Comparison of ENCODE assay signal across 8 cellular contexts in the genomic region with DNA sequence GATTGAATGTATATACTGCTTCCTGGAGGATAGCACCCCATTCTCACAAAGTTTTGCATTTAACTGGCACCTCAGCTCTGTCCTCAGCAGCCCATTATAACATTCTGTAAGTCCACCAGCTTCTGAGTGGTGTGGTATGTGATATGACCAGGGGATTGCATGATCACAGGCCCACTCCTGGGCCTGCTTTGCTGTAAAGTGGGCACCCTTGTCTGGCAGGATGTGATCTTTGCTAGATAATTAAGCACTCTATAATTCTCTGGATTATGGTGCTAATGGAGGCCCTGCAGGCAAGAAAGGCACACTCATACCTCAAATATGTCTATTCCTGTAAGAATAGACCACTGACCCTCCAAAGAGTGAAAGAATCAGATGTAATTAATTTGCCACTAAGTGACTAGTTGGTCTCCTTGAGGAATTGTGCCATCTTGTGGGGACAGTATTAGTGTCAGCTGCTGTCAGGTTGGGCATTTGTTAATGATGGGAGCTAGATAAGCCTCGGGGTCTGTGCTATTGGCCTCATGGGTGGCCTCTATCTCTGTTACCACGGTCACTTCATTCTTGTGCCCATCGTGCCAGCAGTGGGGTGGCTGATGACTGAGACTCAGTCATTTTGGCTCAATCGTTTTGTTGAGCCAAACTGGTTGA. TPM values are rescaled to one million over a fixed set of nuclear protein-coding genes. Genes with fewer than 3 reads are reported as not detected.
DNase-seq lines count a peak whose midpoint lies in the region; ATAC-seq, FAIRE-seq and TF ChIP-seq lines count a peak whose summit lies in the region.

No MANE protein-coding gene starts in this region.

- no peak overlapping the region for H2BK120ac ChIP-seq in H9 (ENCODE audit: low read depth, low read length, poor library complexity, severe bottlenecking)

- H2AFZ ChIP-seq in H9 (ENCODE audit: low read length) (no peak overlapping the region), HepG2 (ENCODE audit: low read length) (no peak overlapping the region)

- H3K9me3 ChIP-seq in heart left ventricle (no peaks in the 10 kb centered on the region), H9 (ENCODE audit: control insufficient read depth, low read depth, low read length) (no peaks in the 10 kb centered on the region), HepG2 (ENCODE audit: low read length) (no peaks in the 10 kb centered on the region)

- no peak overlapping the region for H2BK5ac ChIP-seq in H9 (ENCODE audit: insufficient read length, low read length)

- H3K23ac ChIP-seq in H9 (ENCODE audit: insufficient read length, low read depth, low read length), result no peak overlapping the region

- TF ChIP-seq RAD21 in HepG2 (CRISPR knock-in tag; IDR thresholded peaks at IDR 0.05), result peak; percentile 45

- H3K36me3 ChIP-seq in heart left ventricle (no peaks in the 10 kb centered on the region), HepG2 (replicated peaks in 1 of 2; ENCODE audit: control insufficient read depth in 1 of 2, insufficient read depth in 2 of 2, low read length in 2 of 2) (no peaks in the 10 kb centered on the region; a peak in 2 of 5 replicates)

- POLR2A ChIA-PET in HepG2 (lab: Yijun Ruan, JAX), result interaction anchor here (0.8 to 1.0 kb wide), 2 partner anchors 11 to 390 kb away, joined by 4 to 5 read pairs; partner anchors contain the start of gene GAR1

- no peak overlapping the region for H4K5ac ChIP-seq in H9 (ENCODE audit: insufficient read length, low read depth, low read length)

- H3K56ac ChIP-seq in H9 (ENCODE audit: insufficient read length, low read depth, low read length), result no peak overlapping the region

- peak in 8 of 12 donors; percentile 17 to 47 (median 36) for TF ChIP-seq CTCF in heart left ventricle (IDR thresholded peaks at IDR 0.05)
- TF ChIP-seq CTCF in H9 (conservative IDR thresholded peaks at IDR 0.05), result peak; percentile 67
- peak; percentile 80 for TF ChIP-seq CTCF in HepG2 (CRISPR knock-in tag; IDR thresholded peaks at IDR 0.05)

- CTCF ChIA-PET in HepG2 (lab: Yijun Ruan, JAX; ENCODE audit: low intra/inter-chr PET ratio, low total read pairs), result interaction anchor here (0.9 kb wide), 1 partner anchor 381 kb away, joined by 3 read pairs; no protein-coding TSS in a partner anchor

- no peak for DNase-seq in heart left ventricle
- DNase-seq in Right ventricle myocardium inferior (ENCODE audit: missing footprints), result no peak
- DNase-seq in H9, result peak; percentile 50
- peak; percentile 4 for DNase-seq in NCI-H1417 treated with DMSO at 0.1 percent for 48 hours (lab: John Stamatoyannopoulos, UW)
- DNase-seq in astrocyte of the hippocampus (ENCODE audit: low read depth, low spot score), result peak; percentile 87
- DNase-seq in HepG2 (ENCODE audit: low spot score), result peak; percentile 57
- no peak for DNase-seq in H54 (ENCODE audit: insufficient read length, low spot score)

- H3K14ac ChIP-seq in H9 (ENCODE audit: insufficient read depth, low read length), result no peak overlapping the region

- no peak overlapping the region for H3K18ac ChIP-seq in H9 (ENCODE audit: insufficient read length, low read depth, low read length)

- FAIRE-seq in HepG2 (lab: Jason Lieb, UNC) (peak; percentile 15), H54 (lab: Jason Lieb, UNC) (no peak)

- H3K9ac ChIP-seq in H9 (ENCODE audit: extremely low read depth, insufficient read length, low read length) (no peak overlapping the region), HepG2 (ENCODE audit: insufficient read depth, low read depth, low read length) (no peak overlapping the region)

- H3K9me3 Mint-ChIP-seq in H9, result no peaks in the 10 kb centered on the region

- H3K4ac ChIP-seq in H9 (ENCODE audit: low read depth, low read length), result no peak overlapping the region

- no peak overlapping the region for H2BK12ac ChIP-seq in H9 (ENCODE audit: insufficient read length, low read depth, low read length)

- no peak overlapping the region for H2BK20ac ChIP-seq in H9 (ENCODE audit: low read depth, low read length, poor library complexity, severe bottlenecking)

- no peak overlapping the region for H3K4me3 ChIP-seq in heart left ventricle
- no peak overlapping the region for H3K4me3 ChIP-seq in HepG2 (replicated peaks in 1 of 3; ENCODE audit: insufficient read depth in 1 of 3, low read depth in 2 of 3, low read length in 3 of 3)

- no peak for TF ChIP-seq POLR2A in heart left ventricle (IDR thresholded peaks at IDR 0.05)
- no peak for TF ChIP-seq POLR2A in HepG2 (IDR thresholded peaks at IDR 0.05; ENCODE audit: insufficient read depth in 1 of 2, low read depth in 2 of 2, low read length in 2 of 2)
- TF ChIP-seq POLR2A in H54 (IDR thresholded peaks at IDR 0.05; ENCODE audit: low read depth, low read length), result no peak

- H2BK15ac ChIP-seq in H9 (ENCODE audit: low read depth, low read length), result no peak overlapping the region

- no peaks in the 10 kb centered on the region for H3K36me3 Mint-ChIP-seq in H9 (ENCODE audit: insufficient read depth in 1 of 3, low read depth in 3 of 3)

- ATAC-seq in heart left ventricle, result peak in 1 of 4 donors; percentile 61
- no peak for ATAC-seq in Right ventricle myocardium inferior
- ATAC-seq in HepG2, result peak; percentile 79
- ATAC-seq in HG03196 (IDR thresholded peaks at IDR 0.05; ENCODE audit: unreplicated experiment), result no peak

- H4K91ac ChIP-seq in H9 (ENCODE audit: insufficient read length, low read depth, low read length), result no peak overlapping the region

- no peak overlapping the region for H2AK5ac ChIP-seq in H9 (ENCODE audit: insufficient read length, low read length)

- peaks cover 0 to 7% (median 0%) of the 10 kb centered on the region in 12 donors for H3K4me1 ChIP-seq in heart left ventricle
- H3K4me1 ChIP-seq in H9 (ENCODE audit: insufficient read depth, low read length), result no peaks in the 10 kb centered on the region
- H3K4me1 ChIP-seq in HepG2 (ENCODE audit: insufficient read depth, low read length), result peaks cover 55% of the 10 kb centered on the region

- no peaks in the 10 kb centered on the region for H3K79me1 ChIP-seq in H9 (ENCODE audit: insufficient read depth, low read depth, low read length, poor library complexity, severe bottlenecking)

- H3K27ac Mint-ChIP-seq in H9, result no peak overlapping the region

- 24 to 28% (median 28%) methylated on average over 4 of the region's 4 CpGs for WGBS in heart left ventricle, 4 donors
- WGBS in H9 (ENCODE audit: extremely low coverage, insufficient read length, low lambda C conversion rate), result no CpG with 5 or more reads among the region's 4 CpGs
- WGBS in HepG2 (ENCODE audit: low lambda C conversion rate), result 9% methylated on average over 4 of the region's 4 CpGs

- no peak for TF ChIP-seq EP300 in HepG2 (IDR thresholded peaks at IDR 0.05; ENCODE audit: low read depth in 2 of 2, low read length in 2 of 2)
- no peak for TF ChIP-seq EP300 in HepG2 (CRISPR knock-in tag; IDR thresholded peaks at IDR 0.05; ENCODE audit: borderline replicate concordance)

- no peak overlapping the region for H3K4me2 ChIP-seq in H9 (ENCODE audit: insufficient read depth, insufficient read length, low read length)
- no peak overlapping the region for H3K4me2 ChIP-seq in HepG2 (ENCODE audit: low read depth, low read length)

- no TSS peak for BruUV-seq in HepG2 (replicated peaks; lab: Mats Ljungman, UMichigan)

- intact Hi-C loops in heart left ventricle (cut with DNase I), result loop anchor here in 3 of 10 donors (1.0 to 10.0 kb wide), 3 partner anchors 69 to 382 kb away; partner anchors contain the start of genes CASP6 (in 1 of the 3) and PLA2G12A (in 1 of the 3)
- intact Hi-C loops in Right ventricle myocardium inferior (cut with DNase I), result loop anchor here (5.0 kb wide), 1 partner anchor 382 kb away; no protein-coding TSS in a partner anchor
- intact Hi-C loops in HepG2 (cut with micrococcal nuclease; ENCODE audit: unreplicated experiment), result loop anchor here (1.0 to 10.0 kb wide), 5 partner anchors 42 to 372 kb away; partner anchors contain the start of genes CASP6, MCUB and SEC24B

- H3K27me3 Mint-ChIP-seq in H9 (ENCODE audit: low read depth), result no peaks in the 10 kb centered on the region

- H3K23me2 ChIP-seq in H9 (ENCODE audit: insufficient read length, low read depth, low read length, poor library complexity, severe bottlenecking), result no peaks in the 10 kb centered on the region

- H3T11ph ChIP-seq in H9 (ENCODE audit: low read length), result no peak overlapping the region

- no peak overlapping the region for H3K27ac ChIP-seq in heart left ventricle
- no peak overlapping the region for H3K27ac ChIP-seq in H9 (ENCODE audit: insufficient read length, low read depth, low read length)
- H3K27ac ChIP-seq in HepG2 (ENCODE audit: extremely low read length, insufficient read depth, low read length), result no peak overlapping the region

- H3K4me3 Mint-ChIP-seq in H9, result no peak overlapping the region

- H3K4me1 Mint-ChIP-seq in H9, result no peaks in the 10 kb centered on the region

- no peak overlapping the region for H4K8ac ChIP-seq in H9 (replicated peaks; ENCODE audit: insufficient read length, low read depth, low read length)

- in situ Hi-C loops in HepG2 (cut with HindIII; ENCODE audit: extremely low pct_ligation_motif_present, low pct_unique_long_range_greater_than_20kb), result loop anchor here (5.0 to 25.0 kb wide), 2 partner anchors 242 to 372 kb away; partner anchors contain the start of genes MCUB and SEC24B

- H3K79me2 ChIP-seq in H9 (ENCODE audit: insufficient read depth, low read length) (no peaks in the 10 kb centered on the region), HepG2 (ENCODE audit: insufficient read depth, low read length) (peaks cover 25% of the 10 kb centered on the region)

- no peaks in the 10 kb centered on the region for H3K27me3 ChIP-seq in heart left ventricle
- no peaks in the 10 kb centered on the region for H3K27me3 ChIP-seq in H9 (ENCODE audit: insufficient read depth, low read length)
- H3K27me3 ChIP-seq in HepG2 (ENCODE audit: control insufficient read depth in 1 of 2, insufficient read depth in 2 of 2, low read length in 2 of 2), result no peaks in the 10 kb centered on the region

- H4K20me1 ChIP-seq in H9 (ENCODE audit: control insufficient read depth, insufficient read depth, insufficient read length), result no peaks in the 10 kb centered on the region
- no peaks in the 10 kb centered on the region for H4K20me1 ChIP-seq in HepG2 (ENCODE audit: insufficient read depth, low read length)

RNA-seq across cellular contexts. Expression of gene CFI, which starts 2.2 kb away (rescaled TPM):
- total RNA-seq in heart left ventricle, result 10 to 100 TPM in 3 of 9 donors, 1 to 10 TPM in 6; 6.2 to 52.0 (median 9.0) TPM
- polyA plus RNA-seq in heart left ventricle, result 10 to 100 TPM in 1 of 2 donors, 1 to 10 TPM in 1; 6.3 to 11.2 TPM
- 11.5 TPM for total RNA-seq in Right ventricle myocardium inferior
- total RNA-seq in H9 (2021), result not detected in 2 replicates
- total RNA-seq in HepG2 (2016; rRNA removed; fragmentation: Illumina TruSeq; extraction: Trizol), result 152 and 337 TPM in 2 replicates
- 15.8 and 21.4 TPM in 2 replicates for total RNA-seq in HepG2 (2016; cell fraction: cytosol; rRNA removed; fragmentation: Illumina TruSeq; extraction: Trizol; ENCODE audit: low read depth)
- total RNA-seq in HepG2 (2016; cell fraction: insoluble cytoplasmic fraction; rRNA removed; fragmentation: Illumina TruSeq; extraction: Trizol), result 142 and 328 TPM in 2 replicates
- total RNA-seq in HepG2 (2016; cell fraction: membrane; rRNA removed; fragmentation: Illumina TruSeq; extraction: Trizol), result 27.3 and 39.9 TPM in 2 replicates
- 355 and 402 TPM in 2 replicates for total RNA-seq in HepG2 (2016; cell fraction: nucleus; rRNA removed; fragmentation: Illumina TruSeq; extraction: Trizol)
- polyA plus RNA-seq in HepG2 (2011; rRNA removed), result 281 and 284 TPM in 2 replicates
- polyA plus RNA-seq in HepG2 (2011; cell fraction: cytosol; rRNA removed), result 92.5 and 172 TPM in 2 replicates
- 286 and 387 TPM in 2 replicates for polyA plus RNA-seq in HepG2 (2011; cell fraction: nucleus; rRNA removed)
- 210 and 251 TPM in 2 replicates for polyA plus RNA-seq in HepG2 (2012)
- polyA plus RNA-seq in HepG2 (2016; cell fraction: cytosol; fragmentation: Illumina TruSeq; extraction: Trizol; ENCODE audit: low read depth), result 15.3 and 18.6 TPM in 2 replicates
- polyA plus RNA-seq in HepG2 (2016; cell fraction: insoluble cytoplasmic fraction; fragmentation: Illumina TruSeq; extraction: Trizol; ENCODE audit: low read depth), result 118 and 125 TPM in 2 replicates
- polyA plus RNA-seq in HepG2 (2016; cell fraction: membrane; fragmentation: Illumina TruSeq; extraction: Trizol; ENCODE audit: low read depth), result 19.9 and 24.7 TPM in 2 replicates
- polyA plus RNA-seq in HepG2 (2016; cell fraction: nucleus; fragmentation: Illumina TruSeq; extraction: Trizol; ENCODE audit: insufficient read depth, low read depth), result 455 and 463 TPM in 2 replicates
- 0.12 and 62.8 TPM in 2 replicates for polyA minus RNA-seq in HepG2 (2011; rRNA and poly(A)+ RNA removed; ENCODE audit: low replicate concordance)
- 96.0 and 152 TPM in 2 replicates for polyA minus RNA-seq in HepG2 (2011; cell fraction: cytosol; rRNA and poly(A)+ RNA removed)
- polyA minus RNA-seq in HepG2 (2011; cell fraction: nucleus; rRNA and poly(A)+ RNA removed), result 417 and 536 TPM in 2 replicates

RNA-seq across cellular contexts. Expression of gene GAR1, which starts 11.5 kb away (rescaled TPM):
- total RNA-seq in heart left ventricle (10 to 100 TPM in 2 of 9 donors, 1 to 10 TPM in 7; 3.2 to 10.9 (median 8.5) TPM), Right ventricle myocardium inferior (7.5 TPM), H9 (2021) (42.7 and 45.3 TPM in 2 replicates), HepG2 (2016; rRNA removed; fragmentation: Illumina TruSeq; extraction: Trizol) (11.3 and 16.4 TPM in 2 replicates)
- polyA plus RNA-seq in heart left ventricle (10 to 100 TPM; 13.1 to 22.3 TPM), HepG2 (2011; rRNA removed) (8.9 and 11.4 TPM in 2 replicates)
- 1.1 and 2.6 TPM in 2 replicates for total RNA-seq in HepG2 (2016; cell fraction: cytosol; rRNA removed; fragmentation: Illumina TruSeq; extraction: Trizol; ENCODE audit: low read depth)
- total RNA-seq in HepG2 (2016; cell fraction: insoluble cytoplasmic fraction; rRNA removed; fragmentation: Illumina TruSeq; extraction: Trizol), result 11.7 and 14.3 TPM in 2 replicates
- 3.8 and 4.3 TPM in 2 replicates for total RNA-seq in HepG2 (2016; cell fraction: membrane; rRNA removed; fragmentation: Illumina TruSeq; extraction: Trizol)
- 10.3 and 11.5 TPM in 2 replicates for total RNA-seq in HepG2 (2016; cell fraction: nucleus; rRNA removed; fragmentation: Illumina TruSeq; extraction: Trizol)
- 5.9 and 7.5 TPM in 2 replicates for polyA plus RNA-seq in HepG2 (2011; cell fraction: cytosol; rRNA removed)
- polyA plus RNA-seq in HepG2 (2011; cell fraction: nucleus; rRNA removed), result 2.8 and 3.6 TPM in 2 replicates
- 25.3 and 28.4 TPM in 2 replicates for polyA plus RNA-seq in HepG2 (2012)
- polyA plus RNA-seq in HepG2 (2016; cell fraction: cytosol; fragmentation: Illumina TruSeq; extraction: Trizol; ENCODE audit: low read depth), result 6.1 and 6.2 TPM in 2 replicates
- 52.4 and 53.0 TPM in 2 replicates for polyA plus RNA-seq in HepG2 (2016; cell fraction: insoluble cytoplasmic fraction; fragmentation: Illumina TruSeq; extraction: Trizol; ENCODE audit: low read depth)
- 9.3 and 11.2 TPM in 2 replicates for polyA plus RNA-seq in HepG2 (2016; cell fraction: membrane; fragmentation: Illumina TruSeq; extraction: Trizol; ENCODE audit: low read depth)
- polyA plus RNA-seq in HepG2 (2016; cell fraction: nucleus; fragmentation: Illumina TruSeq; extraction: Trizol; ENCODE audit: insufficient read depth, low read depth), result 31.1 and 33.7 TPM in 2 replicates
- 0.24 and 1.1 TPM in 2 replicates for polyA minus RNA-seq in HepG2 (2011; rRNA and poly(A)+ RNA removed; ENCODE audit: low replicate concordance)
- polyA minus RNA-seq in HepG2 (2011; cell fraction: cytosol; rRNA and poly(A)+ RNA removed), result 2.5 and 3.4 TPM in 2 replicates
- 6.3 and 7.1 TPM in 2 replicates for polyA minus RNA-seq in HepG2 (2011; cell fraction: nucleus; rRNA and poly(A)+ RNA removed)

RNA-seq across cellular contexts. Expression of gene RRH, which starts 23.7 kb away (rescaled TPM):
- total RNA-seq in heart left ventricle (under 1 TPM in 1 of 9 donors, not detected in 8; 0.21 TPM), Right ventricle myocardium inferior (not detected), H9 (2021) (0.20 TPM in 1 of 2 replicates, not detected in the other), HepG2 (2016; rRNA removed; fragmentation: Illumina TruSeq; extraction: Trizol) (0.07 and 0.22 TPM in 2 replicates)
- polyA plus RNA-seq in heart left ventricle (under 1 TPM in 1 of 2 donors, not detected in 1; 0.06 TPM), HepG2 (2011; rRNA removed) (0.17 TPM in 1 of 2 replicates, not detected in the other)
- not detected in 2 replicates for total RNA-seq in HepG2 (2016; cell fraction: cytosol; rRNA removed; fragmentation: Illumina TruSeq; extraction: Trizol; ENCODE audit: low read depth)
- total RNA-seq in HepG2 (2016; cell fraction: insoluble cytoplasmic fraction; rRNA removed; fragmentation: Illumina TruSeq; extraction: Trizol), result 0.06 TPM in 1 of 2 replicates, not detected in the other
- total RNA-seq in HepG2 (2016; cell fraction: membrane; rRNA removed; fragmentation: Illumina TruSeq; extraction: Trizol), result 0.10 TPM in 1 of 2 replicates, not detected in the other
- not detected in 2 replicates for total RNA-seq in HepG2 (2016; cell fraction: nucleus; rRNA removed; fragmentation: Illumina TruSeq; extraction: Trizol)
- not detected in 2 replicates for polyA plus RNA-seq in HepG2 (2011; cell fraction: cytosol; rRNA removed)
- 0.21 and 0.26 TPM in 2 replicates for polyA plus RNA-seq in HepG2 (2011; cell fraction: nucleus; rRNA removed)
- polyA plus RNA-seq in HepG2 (2012), result 0.12 TPM in 1 of 2 replicates, not detected in the other
- not detected in 2 replicates for polyA plus RNA-seq in HepG2 (2016; cell fraction: cytosol; fragmentation: Illumina TruSeq; extraction: Trizol; ENCODE audit: low read depth)
- not detected in 2 replicates for polyA plus RNA-seq in HepG2 (2016; cell fraction: insoluble cytoplasmic fraction; fragmentation: Illumina TruSeq; extraction: Trizol; ENCODE audit: low read depth)
- not detected in 2 replicates for polyA plus RNA-seq in HepG2 (2016; cell fraction: membrane; fragmentation: Illumina TruSeq; extraction: Trizol; ENCODE audit: low read depth)
- 0.55 TPM in 1 of 2 replicates, not detected in the other for polyA plus RNA-seq in HepG2 (2016; cell fraction: nucleus; fragmentation: Illumina TruSeq; extraction: Trizol; ENCODE audit: insufficient read depth, low read depth)
- 0.26 TPM in 1 of 2 replicates, not detected in the other for polyA minus RNA-seq in HepG2 (2011; rRNA and poly(A)+ RNA removed; ENCODE audit: low replicate concordance)
- polyA minus RNA-seq in HepG2 (2011; cell fraction: cytosol; rRNA and poly(A)+ RNA removed), result not detected in 2 replicates
- 0.25 and 0.39 TPM in 2 replicates for polyA minus RNA-seq in HepG2 (2011; cell fraction: nucleus; rRNA and poly(A)+ RNA removed)

RNA-seq across cellular contexts. Expression of gene LRIT3, which starts 43.9 kb away (rescaled TPM):
- not detected for total RNA-seq in heart left ventricle
- polyA plus RNA-seq in heart left ventricle, result under 1 TPM in 1 of 2 donors, not detected in 1; 0.08 TPM
- total RNA-seq in Right ventricle myocardium inferior, result not detected
- total RNA-seq in H9 (2021), result 0.07 and 0.09 TPM in 2 replicates
- not detected in 2 replicates for total RNA-seq in HepG2 (2016; rRNA removed; fragmentation: Illumina TruSeq; extraction: Trizol)
- not detected in 2 replicates for total RNA-seq in HepG2 (2016; cell fraction: cytosol; rRNA removed; fragmentation: Illumina TruSeq; extraction: Trizol; ENCODE audit: low read depth)
- not detected in 2 replicates for total RNA-seq in HepG2 (2016; cell fraction: insoluble cytoplasmic fraction; rRNA removed; fragmentation: Illumina TruSeq; extraction: Trizol)
- total RNA-seq in HepG2 (2016; cell fraction: membrane; rRNA removed; fragmentation: Illumina TruSeq; extraction: Trizol), result not detected in 2 replicates
- total RNA-seq in HepG2 (2016; cell fraction: nucleus; rRNA removed; fragmentation: Illumina TruSeq; extraction: Trizol), result 0.09 TPM in 1 of 2 replicates, not detected in the other
- polyA plus RNA-seq in HepG2 (2011; rRNA removed), result 0.03 and 0.04 TPM in 2 replicates
- polyA plus RNA-seq in HepG2 (2011; cell fraction: cytosol; rRNA removed), result not detected in 2 replicates
- 0.10 TPM in 1 of 2 replicates, not detected in the other for polyA plus RNA-seq in HepG2 (2011; cell fraction: nucleus; rRNA removed)
- 0.05 TPM in 1 of 2 replicates, not detected in the other for polyA plus RNA-seq in HepG2 (2012)
- not detected in 2 replicates for polyA plus RNA-seq in HepG2 (2016; cell fraction: cytosol; fragmentation: Illumina TruSeq; extraction: Trizol; ENCODE audit: low read depth)
- polyA plus RNA-seq in HepG2 (2016; cell fraction: insoluble cytoplasmic fraction; fragmentation: Illumina TruSeq; extraction: Trizol; ENCODE audit: low read depth), result not detected in 2 replicates
- not detected in 2 replicates for polyA plus RNA-seq in HepG2 (2016; cell fraction: membrane; fragmentation: Illumina TruSeq; extraction: Trizol; ENCODE audit: low read depth)
- 0.12 and 0.19 TPM in 2 replicates for polyA plus RNA-seq in HepG2 (2016; cell fraction: nucleus; fragmentation: Illumina TruSeq; extraction: Trizol; ENCODE audit: insufficient read depth, low read depth)
- 0.07 and 0.14 TPM in 2 replicates for polyA minus RNA-seq in HepG2 (2011; rRNA and poly(A)+ RNA removed; ENCODE audit: low replicate concordance)
- not detected in 2 replicates for polyA minus RNA-seq in HepG2 (2011; cell fraction: cytosol; rRNA and poly(A)+ RNA removed)
- polyA minus RNA-seq in HepG2 (2011; cell fraction: nucleus; rRNA and poly(A)+ RNA removed), result 0.13 TPM in 1 of 2 replicates, not detected in the other

Comparison
In these comparisons a context has a peak if more than half of its experiments do, and no peak if none do; other contexts are left out.
1. DNase-seq: peak in H9 (single experiment), NCI-H1417 treated with DMSO at 0.1 percent for 48 hours (single experiment), astrocyte of the hippocampus (single experiment) and HepG2 (single experiment); none in heart left ventricle (0 of 5), Right ventricle myocardium inferior (single experiment) and H54 (single experiment).
2. Peak in every context shown above with its lines, with median percentiles within 50 percentile points of each other: CTCF ChIP-seq.